Comparison of ENCODE assay signal across 19 cellular contexts in the genomic region with DNA sequence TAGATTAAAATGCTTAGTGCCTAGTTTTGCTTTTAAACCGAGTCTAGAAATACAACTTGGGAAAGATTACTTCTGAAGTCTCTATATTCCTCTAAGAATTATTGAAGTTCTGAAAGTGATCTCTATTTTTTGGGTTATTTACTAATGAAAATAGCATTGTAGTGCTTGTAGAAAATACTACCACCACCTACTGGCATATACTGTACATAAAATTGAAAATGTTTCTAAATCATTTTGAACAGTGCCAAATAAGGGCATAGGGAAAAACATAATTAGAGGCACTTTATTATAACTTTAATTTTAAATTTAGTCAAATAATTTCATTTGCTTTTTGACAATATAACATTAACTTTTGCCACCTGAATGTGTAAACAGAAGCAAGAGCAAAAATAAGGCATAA.
DNase-seq lines count a peak whose midpoint lies in the region; ATAC-seq and TF ChIP-seq lines count a peak whose summit lies in the region.
"Had no signal": no experiment of that assay in that cellular context is flagged by ENCODE, and none has a peak within 500 bp of the region (broad histone marks: within the 10 kb centered on the region; RNA-seq: fewer than 3 reads in every experiment).

No MANE protein-coding gene starts in this region.

- H3K9me3 Mint-ChIP-seq in Calu3 (ENCODE audit: low read depth, unreplicated experiment) (peaks cover 2% of the 10 kb centered on the region), natural killer cell (peaks cover 0 to 2% of the 10 kb centered on the region in 2 donors)
- H3K9me3 Mint-ChIP-seq: activated CD4-positive, alpha-beta T cell treated with anti-CD3 and anti-CD28 coated beads, Interleukin-2, amount 10 ng/mL, durations not matched to agents 7 days and 5 days; activated T-cell treated with anti-CD3 and anti-CD28 coated beads, Interleukin-2, amount 50 U/mL, for 72 hours; T-helper 1 cell treated with Interleukin-12 subunit alpha and Interleukin-12 subunit beta and Interleukin-4 antibody, amounts not matched to agents 30 μg/mL and 1 μg/mL, for 36 hours had no signal

- no peak overlapping the region for H3K9ac ChIP-seq in OCI-LY3 (ENCODE audit: low read length)
- no peak overlapping the region for H3K9ac ChIP-seq in neural cell (ENCODE audit: low read length)

- peaks cover 21% of the 10 kb centered on the region for H3K4me1 ChIP-seq in OCI-LY3 (ENCODE audit: low read length)

- H3K4me3 Mint-ChIP-seq in Calu3 (ENCODE audit: low read depth, unreplicated experiment) (no peak overlapping the region), natural killer cell (no peak overlapping the region)
- H3K4me3 Mint-ChIP-seq: activated CD4-positive, alpha-beta T cell treated with anti-CD3 and anti-CD28 coated beads, Interleukin-2, amount 10 ng/mL, durations not matched to agents 7 days and 5 days; activated T-cell treated with anti-CD3 and anti-CD28 coated beads, Interleukin-2, amount 50 U/mL, for 72 hours; CD8-positive, alpha-beta memory T cell; naive thymus-derived CD4-positive, alpha-beta T cell; T-helper 1 cell treated with Interleukin-12 subunit alpha and Interleukin-12 subunit beta and Interleukin-4 antibody, amounts not matched to agents 30 μg/mL and 1 μg/mL, for 36 hours had no signal

- H3K27me3 ChIP-seq in OCI-LY3 (ENCODE audit: low read depth, low read length), result no peaks in the 10 kb centered on the region
- H3K27me3 ChIP-seq in neural cell (ENCODE audit: insufficient read depth, low read depth, low read length), result no peaks in the 10 kb centered on the region

- ATAC-seq in natural killer cell (no peak), GM18868 (IDR thresholded peaks at IDR 0.05; ENCODE audit: unreplicated experiment) (no peak), GM18498 (IDR thresholded peaks at IDR 0.05; ENCODE audit: unreplicated experiment) (no peak)
- ATAC-seq: activated T-cell treated with anti-CD3 and anti-CD28 coated beads, Interleukin-2, amount 50 U/mL, for 72 hours; naive thymus-derived CD4-positive, alpha-beta T cell had no signal

- H3K9me2 ChIP-seq in neural cell (ENCODE audit: insufficient read depth, low read length), result no peaks in the 10 kb centered on the region

- H4K20me1 ChIP-seq in OCI-LY3 (ENCODE audit: insufficient read depth, low read length) (no peaks in the 10 kb centered on the region), neural cell (ENCODE audit: insufficient read depth) (no peaks in the 10 kb centered on the region)

- no peak for TF ChIP-seq RAD21 in neural cell (conservative IDR thresholded peaks at IDR 0.05)

- TF ChIP-seq EP300 in neural cell (conservative IDR thresholded peaks at IDR 0.05; ENCODE audit: poor library complexity, severe bottlenecking), result no peak

- H2AFZ ChIP-seq in OCI-LY3 (ENCODE audit: low read depth, low read length), result 0 out of 2 replicates have a peak overlapping the region, but pooled peaks have one; percentile 38
- H2AFZ ChIP-seq in neural cell (ENCODE audit: low read depth, low read length), result no peak overlapping the region

- H3K4me2 ChIP-seq in OCI-LY3 (ENCODE audit: low read length) (peak overlapping the region; percentile 38), neural cell (ENCODE audit: low read length) (no peak overlapping the region)

- H3F3A ChIP-seq in neural cell (ENCODE audit: insufficient read depth, low read length, poor library complexity, severe bottlenecking), result no peaks in the 10 kb centered on the region

- H3K79me2 ChIP-seq in OCI-LY3 (ENCODE audit: low read length) (no peaks in the 10 kb centered on the region), neural cell (replicated peaks; ENCODE audit: insufficient read depth, low read length) (no peaks in the 10 kb centered on the region)

- no peaks in the 10 kb centered on the region for H3K36me3 Mint-ChIP-seq in Calu3 (ENCODE audit: insufficient read depth, unreplicated experiment)
- H3K36me3 Mint-ChIP-seq in natural killer cell, result no peaks in the 10 kb centered on the region
- H3K36me3 Mint-ChIP-seq: naive thymus-derived CD4-positive, alpha-beta T cell had no signal

- H3K9me3 ChIP-seq in OCI-LY3 (ENCODE audit: insufficient read depth, low read length) (no peaks in the 10 kb centered on the region), neural cell (ENCODE audit: low read length) (no peaks in the 10 kb centered on the region)

- H3K36me3 ChIP-seq in OCI-LY3 (replicated peaks; ENCODE audit: low read depth, low read length) (no peaks in the 10 kb centered on the region), neural cell (ENCODE audit: insufficient read depth, low read length) (no peaks in the 10 kb centered on the region)

- H3K27ac ChIP-seq in OCI-LY3 (ENCODE audit: low read length) (no peak overlapping the region), neural cell (ENCODE audit: low read length) (no peak overlapping the region)

- H3K27me3 Mint-ChIP-seq in Calu3 (ENCODE audit: unreplicated experiment) (no peaks in the 10 kb centered on the region), natural killer cell (ENCODE audit: low read depth in 2 of 2) (no peaks in the 10 kb centered on the region)
- H3K27me3 Mint-ChIP-seq: activated CD4-positive, alpha-beta T cell treated with anti-CD3 and anti-CD28 coated beads, Interleukin-2, amount 10 ng/mL, durations not matched to agents 7 days and 5 days; CD8-positive, alpha-beta memory T cell; naive thymus-derived CD4-positive, alpha-beta T cell had no signal

- H3K27ac Mint-ChIP-seq in Calu3 (ENCODE audit: unreplicated experiment), result no peak overlapping the region
- H3K27ac Mint-ChIP-seq in natural killer cell, result no peak overlapping the region
- H3K27ac Mint-ChIP-seq: activated CD4-positive, alpha-beta T cell treated with anti-CD3 and anti-CD28 coated beads, Interleukin-2, amount 10 ng/mL, durations not matched to agents 7 days and 5 days; activated T-cell treated with anti-CD3 and anti-CD28 coated beads, Interleukin-2, amount 50 U/mL, for 72 hours; naive thymus-derived CD4-positive, alpha-beta T cell; T-helper 1 cell treated with Interleukin-12 subunit alpha and Interleukin-12 subunit beta and Interleukin-4 antibody, amounts not matched to agents 30 μg/mL and 1 μg/mL, for 36 hours had no signal

- TF ChIP-seq CTCF in Calu3 (IDR thresholded peaks at IDR 0.05; ENCODE audit: unreplicated experiment), result peak; percentile 21
- peak; percentile 57 for TF ChIP-seq CTCF in OCI-LY3 (IDR thresholded peaks at IDR 0.05; ENCODE audit: low read depth, low read length)
- TF ChIP-seq CTCF in neural cell (IDR thresholded peaks at IDR 0.05; ENCODE audit: poor library complexity, severe bottlenecking), result peak; percentile 19
- no peak for TF ChIP-seq CTCF in natural killer cell (IDR thresholded peaks at IDR 0.05)

- no peak for DNase-seq in Calu3
- peak; percentile 11 for DNase-seq in dermis blood vessel endothelial cell
- no peak for DNase-seq in natural killer cell
- DNase-seq in midbrain (lab: John Stamatoyannopoulos, UW), result no peak
- DNase-seq: activated CD4-positive, alpha-beta T cell treated with anti-CD3 and anti-CD28 coated beads, Interleukin-2, amount 10 ng/mL, durations not matched to agents 7 days and 5 days; activated T-cell treated with anti-CD3 and anti-CD28 coated beads, Interleukin-2, amount 50 U/mL, for 72 hours; aorta; CD8-positive, alpha-beta memory T cell; effector CD8-positive, alpha-beta T cell; GF-D8; left cardiac atrium; naive thymus-derived CD4-positive, alpha-beta T cell; NCI-H345 had no signal

- H3K4me1 Mint-ChIP-seq in Calu3 (ENCODE audit: low read depth, unreplicated experiment), result peaks cover 10% of the 10 kb centered on the region
- no peaks in the 10 kb centered on the region for H3K4me1 Mint-ChIP-seq in natural killer cell
- H3K4me1 Mint-ChIP-seq: activated CD4-positive, alpha-beta T cell treated with anti-CD3 and anti-CD28 coated beads, Interleukin-2, amount 10 ng/mL, durations not matched to agents 7 days and 5 days; CD8-positive, alpha-beta memory T cell; naive thymus-derived CD4-positive, alpha-beta T cell had no signal

- BruUV-seq in Calu3 (replicated peaks; lab: Mats Ljungman, UMichigan), result no TSS peak

- peak overlapping the region; percentile 23; the same call in 1 of the 2 replicates for H3K4me3 ChIP-seq in OCI-LY3 (ENCODE audit: low read length)
- H3K4me3 ChIP-seq in neural cell (ENCODE audit: low read length), result no peak overlapping the region
- H3K4me3 ChIP-seq: skin epidermis had no signal

- CTCF ChIA-PET in Calu3 (lab: Charles Lee), result no interaction called here

- intact Hi-C loops in Calu3 (cut with micrococcal nuclease; ENCODE audit: unreplicated experiment) (no loop called here), natural killer cell (cut with micrococcal nuclease) (no loop called here)

TF ChIP-seq in neural cell, 6 proteins besides CTCF, POLR2A, EP300 and RAD21:
- no peak for TF ChIP-seq EZH2 (IDR thresholded peaks at IDR 0.05; ENCODE audit: borderline replicate concordance, insufficient read depth, low read length, poor library complexity, severe bottlenecking)
- TF ChIP-seq POLR2AphosphoS5 (IDR thresholded peaks at IDR 0.05), result no peak
- TF ChIP-seq SMC3 (conservative IDR thresholded peaks at IDR 0.05; ENCODE audit: poor library complexity), result no peak
- TF ChIP-seq MXI1 (conservative IDR thresholded peaks at IDR 0.05; ENCODE audit: poor library complexity, severe bottlenecking), result no peak
- TF ChIP-seq TAF1 (IDR thresholded peaks at IDR 0.05; ENCODE audit: low read depth), result no peak
- TF ChIP-seq, protein P1, sequence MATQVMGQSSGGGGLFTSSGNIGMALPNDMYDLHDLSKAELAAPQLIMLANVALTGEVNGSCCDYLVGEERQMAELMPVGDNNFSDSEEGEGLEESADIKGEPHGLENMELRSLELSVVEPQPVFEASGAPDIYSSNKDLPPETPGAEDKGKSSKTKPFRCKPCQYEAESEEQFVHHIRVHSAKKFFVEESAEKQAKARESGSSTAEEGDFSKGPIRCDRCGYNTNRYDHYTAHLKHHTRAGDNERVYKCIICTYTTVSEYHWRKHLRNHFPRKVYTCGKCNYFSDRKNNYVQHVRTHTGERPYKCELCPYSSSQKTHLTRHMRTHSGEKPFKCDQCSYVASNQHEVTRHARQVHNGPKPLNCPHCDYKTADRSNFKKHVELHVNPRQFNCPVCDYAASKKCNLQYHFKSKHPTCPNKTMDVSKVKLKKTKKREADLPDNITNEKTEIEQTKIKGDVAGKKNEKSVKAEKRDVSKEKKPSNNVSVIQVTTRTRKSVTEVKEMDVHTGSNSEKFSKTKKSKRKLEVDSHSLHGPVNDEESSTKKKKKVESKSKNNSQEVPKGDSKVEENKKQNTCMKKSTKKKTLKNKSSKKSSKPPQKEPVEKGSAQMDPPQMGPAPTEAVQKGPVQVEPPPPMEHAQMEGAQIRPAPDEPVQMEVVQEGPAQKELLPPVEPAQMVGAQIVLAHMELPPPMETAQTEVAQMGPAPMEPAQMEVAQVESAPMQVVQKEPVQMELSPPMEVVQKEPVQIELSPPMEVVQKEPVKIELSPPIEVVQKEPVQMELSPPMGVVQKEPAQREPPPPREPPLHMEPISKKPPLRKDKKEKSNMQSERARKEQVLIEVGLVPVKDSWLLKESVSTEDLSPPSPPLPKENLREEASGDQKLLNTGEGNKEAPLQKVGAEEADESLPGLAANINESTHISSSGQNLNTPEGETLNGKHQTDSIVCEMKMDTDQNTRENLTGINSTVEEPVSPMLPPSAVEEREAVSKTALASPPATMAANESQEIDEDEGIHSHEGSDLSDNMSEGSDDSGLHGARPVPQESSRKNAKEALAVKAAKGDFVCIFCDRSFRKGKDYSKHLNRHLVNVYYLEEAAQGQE (IDR thresholded peaks at IDR 0.05; ENCODE audit: borderline replicate concordance), result no peak
